ENCODE assay signal across 18 cellular contexts in genomic region chr5:149628221-149628620, GRCh38. TPM values are rescaled to one million over a fixed set of nuclear protein-coding genes. Genes with fewer than 3 reads are reported as not detected.
DNase-seq lines count a peak whose midpoint lies in the region; ATAC-seq and TF ChIP-seq lines count a peak whose summit lies in the region.
"Had no signal": no experiment of that assay in that cellular context is flagged by ENCODE, and none has a peak within 500 bp of the region (broad histone marks: within the 10 kb centered on the region; RNA-seq: fewer than 3 reads in every experiment).

No MANE protein-coding gene starts in this region.

- H3K4me3 ChIP-seq in fibroblast of pulmonary artery (replicated peaks; ENCODE audit: low read depth, low read length), result no peak overlapping the region
- H3K4me3 ChIP-seq: dorsolateral prefrontal cortex, esophagus muscularis mucosa had no signal

- intact Hi-C loops in left ventricle myocardium superior (cut with micrococcal nuclease), result no loop called here
- intact Hi-C loops in Right ventricle myocardium superior (cut with DNase I), result no loop called here

- ATAC-seq in left ventricle myocardium superior, result peak; percentile 17
- no peak for ATAC-seq in Right ventricle myocardium superior (ENCODE audit: poor library complexity)
- ATAC-seq: activated CD8-positive, alpha-beta T cell treated with anti-CD3 and anti-CD28 coated beads for 36 hours; activated T-cell treated with anti-CD3 and anti-CD28 coated beads, Interleukin-2, amount 50 U/mL, for 4 hours had no signal

- no peak for TF ChIP-seq CTCF in fibroblast of pulmonary artery (IDR thresholded peaks at IDR 0.05; ENCODE audit: low read length, missing control alignments)

- no peak for DNase-seq in left ventricle myocardium superior
- no peak for DNase-seq in Right ventricle myocardium superior
- DNase-seq in SK-MEL-5 (ENCODE audit: low read depth, low spot score), result peak; percentile 22
- DNase-seq in fibroblast of pulmonary artery (ENCODE audit: low read depth), result peak; percentile 55
- no peak for DNase-seq in stimulated activated CD4-positive, alpha-beta T cell treated with anti-CD3 and anti-CD28 coated beads, Interleukin-4, amount 100 ng/mL, for 4 hours
- no peak for DNase-seq in D341Med (ENCODE audit: low spot score)
- DNase-seq in stimulated activated CD4-positive, alpha-beta T cell treated with anti-CD3 and anti-CD28 coated beads, Interleukin-2, amount 100 ng/mL, for 24 hours, result no peak
- DNase-seq in HuH-7.5 (ENCODE audit: low spot score), result no peak
- DNase-seq: activated CD8-positive, alpha-beta T cell treated with anti-CD3 and anti-CD28 coated beads for 36 hours; activated T-cell treated with anti-CD3 and anti-CD28 coated beads, Interleukin-2, amount 50 U/mL, for 4 hours; dorsolateral prefrontal cortex; glutamatergic neuron; NCI-H1694 treated with DMSO at 0.1 percent for 48 hours; NCI-H774; stimulated activated CD4-positive, alpha-beta T cell treated with anti-CD3 and anti-CD28 coated beads, Interleukin-15, amount 100 ng/mL, for 24 hours; stimulated activated naive CD4-positive, alpha-beta T cell treated with Interleukin-2 at 50 U/mL for 16 hours; SW 1271 had no signal

- in situ Hi-C loops in SK-MEL-5 (cut with HindIII; ENCODE audit: low pct_unique_long_range_greater_than_20kb, low sequenced_read_pairs), result no loop called here

RNA-seq across cellular contexts. Expression of gene ARHGEF37, which starts 46.9 kb away (rescaled TPM):
- total RNA-seq in left ventricle myocardium superior, result 32.8 TPM
- 32.9 TPM for total RNA-seq in Right ventricle myocardium superior
- 1.8 and 2.6 TPM in 2 replicates for total RNA-seq in SK-MEL-5 (2014; rRNA removed; shearing (Covaris generic))
- 1.8 and 2.2 TPM in 2 replicates for polyA plus RNA-seq in SK-MEL-5 (2015; cell fraction: cytosol; rRNA removed)
- polyA plus RNA-seq in SK-MEL-5 (2015; cell fraction: nucleus; rRNA removed), result 0.89 and 1.9 TPM in 2 replicates

Comparison
In these comparisons a context has a peak if more than half of its experiments do, and no peak if none do; other contexts are left out.
1. DNase-seq: peak in SK-MEL-5 (single experiment) and fibroblast of pulmonary artery (single experiment); none in left ventricle myocardium superior (single experiment), Right ventricle myocardium superior (single experiment), stimulated activated CD4-positive, alpha-beta T cell treated with anti-CD3 and anti-CD28 coated beads, Interleukin-4, amount 100 ng/mL, for 4 hours (0 of 2), D341Med (single experiment), stimulated activated CD4-positive, alpha-beta T cell treated with anti-CD3 and anti-CD28 coated beads, Interleukin-2, amount 100 ng/mL, for 24 hours (0 of 2) and HuH-7.5 (single experiment).